1 cellular context compared by ENCODE assay signal in the genomic region with DNA sequence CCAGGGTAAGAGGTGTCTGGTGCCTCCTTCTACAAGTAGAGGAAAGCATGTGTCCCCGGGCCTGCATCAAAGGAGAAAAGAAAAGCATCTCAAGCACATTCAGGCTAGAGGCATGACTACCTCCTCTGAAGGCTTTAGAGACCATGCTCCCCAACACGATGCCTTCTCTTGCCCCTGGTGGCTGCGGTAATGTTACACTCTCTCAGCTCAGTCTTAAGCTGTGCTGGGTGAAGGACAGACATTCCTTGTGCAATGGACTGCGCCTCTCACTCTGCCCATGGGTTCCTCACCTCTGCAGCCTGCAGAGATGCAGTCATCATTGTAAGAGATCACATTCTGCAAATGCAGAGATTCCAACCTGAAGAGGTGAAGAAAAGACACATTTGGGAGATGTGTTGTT.
TF ChIP-seq lines count a peak whose summit lies in the region.

No MANE protein-coding gene starts in this region.

TF ChIP-seq in HCT116, 20 proteins besides CTCF, POLR2A, EP300 and RAD21 (continued from another document):
- no peak for TF ChIP-seq ATF3 (IDR thresholded peaks at IDR 0.05)
- TF ChIP-seq TCF7L2 (IDR thresholded peaks at IDR 0.05; ENCODE audit: borderline replicate concordance, extremely low read depth, insufficient read depth, insufficient read length) = no peak
- TF ChIP-seq ZBTB33 (IDR thresholded peaks at IDR 0.05; ENCODE audit: extremely low read depth, insufficient replicate concordance, low read length) = no peak
- TF ChIP-seq JUND (IDR thresholded peaks at IDR 0.05) = no peak
- no peak for TF ChIP-seq CEBPB (IDR thresholded peaks at IDR 0.05; ENCODE audit: low read depth)
